1 cellular context compared by ENCODE assay signal in genomic region chr2:32572030-32572429, GRCh38.
TF ChIP-seq lines count a peak whose summit lies in the region.

No MANE protein-coding gene starts in this region.

TF ChIP-seq in GM23338, 12 proteins besides CTCF, POLR2A, EP300 and RAD21 (continued from another document):
- TF ChIP-seq ZNF462 (CRISPR knock-in tag; IDR thresholded peaks at IDR 0.05) (no peak), ETS1 (IDR thresholded peaks at IDR 0.05) (no peak), CREB1 (CRISPR knock-in tag; IDR thresholded peaks at IDR 0.05; ENCODE audit: low read depth) (no peak), EZH2 (IDR thresholded peaks at IDR 0.05; ENCODE audit: low read depth, unreplicated experiment) (no peak), POLR2AphosphoS5 (IDR thresholded peaks at IDR 0.05; ENCODE audit: low read depth) (no peak), STAT1 (IDR thresholded peaks at IDR 0.05; ENCODE audit: unreplicated experiment) (no peak), JUNB (IDR thresholded peaks at IDR 0.05; ENCODE audit: unreplicated experiment) (no peak), NANOG (IDR thresholded peaks at IDR 0.05; ENCODE audit: borderline replicate concordance) (no peak), EZH2phosphoT487 (IDR thresholded peaks at IDR 0.05; ENCODE audit: unreplicated experiment) (no peak)
- TF ChIP-seq, protein P1, sequence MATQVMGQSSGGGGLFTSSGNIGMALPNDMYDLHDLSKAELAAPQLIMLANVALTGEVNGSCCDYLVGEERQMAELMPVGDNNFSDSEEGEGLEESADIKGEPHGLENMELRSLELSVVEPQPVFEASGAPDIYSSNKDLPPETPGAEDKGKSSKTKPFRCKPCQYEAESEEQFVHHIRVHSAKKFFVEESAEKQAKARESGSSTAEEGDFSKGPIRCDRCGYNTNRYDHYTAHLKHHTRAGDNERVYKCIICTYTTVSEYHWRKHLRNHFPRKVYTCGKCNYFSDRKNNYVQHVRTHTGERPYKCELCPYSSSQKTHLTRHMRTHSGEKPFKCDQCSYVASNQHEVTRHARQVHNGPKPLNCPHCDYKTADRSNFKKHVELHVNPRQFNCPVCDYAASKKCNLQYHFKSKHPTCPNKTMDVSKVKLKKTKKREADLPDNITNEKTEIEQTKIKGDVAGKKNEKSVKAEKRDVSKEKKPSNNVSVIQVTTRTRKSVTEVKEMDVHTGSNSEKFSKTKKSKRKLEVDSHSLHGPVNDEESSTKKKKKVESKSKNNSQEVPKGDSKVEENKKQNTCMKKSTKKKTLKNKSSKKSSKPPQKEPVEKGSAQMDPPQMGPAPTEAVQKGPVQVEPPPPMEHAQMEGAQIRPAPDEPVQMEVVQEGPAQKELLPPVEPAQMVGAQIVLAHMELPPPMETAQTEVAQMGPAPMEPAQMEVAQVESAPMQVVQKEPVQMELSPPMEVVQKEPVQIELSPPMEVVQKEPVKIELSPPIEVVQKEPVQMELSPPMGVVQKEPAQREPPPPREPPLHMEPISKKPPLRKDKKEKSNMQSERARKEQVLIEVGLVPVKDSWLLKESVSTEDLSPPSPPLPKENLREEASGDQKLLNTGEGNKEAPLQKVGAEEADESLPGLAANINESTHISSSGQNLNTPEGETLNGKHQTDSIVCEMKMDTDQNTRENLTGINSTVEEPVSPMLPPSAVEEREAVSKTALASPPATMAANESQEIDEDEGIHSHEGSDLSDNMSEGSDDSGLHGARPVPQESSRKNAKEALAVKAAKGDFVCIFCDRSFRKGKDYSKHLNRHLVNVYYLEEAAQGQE (IDR thresholded peaks at IDR 0.05; ENCODE audit: unreplicated experiment) = no peak
